15 cellular contexts compared by ENCODE assay signal in the genomic region with DNA sequence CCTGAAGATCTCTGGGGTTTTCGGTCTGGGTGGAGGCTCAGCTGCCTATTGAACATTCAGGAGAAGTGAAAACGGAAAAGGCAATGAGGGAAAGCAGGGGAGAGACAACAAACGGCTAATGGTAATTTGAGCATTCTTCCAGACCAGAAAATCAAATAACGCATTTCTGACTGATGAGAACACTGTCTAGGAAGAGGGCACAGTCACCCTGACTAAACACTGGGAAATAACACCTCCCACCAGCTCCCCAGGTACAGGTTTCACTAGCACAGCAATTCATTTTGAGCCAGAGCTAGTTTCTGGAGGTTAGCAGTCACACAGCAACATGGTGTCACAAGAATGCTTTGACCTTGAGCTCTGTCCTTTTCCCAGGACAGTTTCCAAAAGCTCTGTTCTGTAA. TPM values are rescaled to one million over a fixed set of nuclear protein-coding genes. Genes with fewer than 3 reads are reported as not detected.
A peak's percentile ranks its signal among the peaks of the same experiment; 100 is the strongest.
DNase-seq lines count a peak whose midpoint lies in the region; ATAC-seq and TF ChIP-seq lines count a peak whose summit lies in the region.
"Had no signal": no experiment of that assay in that cellular context is flagged by ENCODE, and none has a peak within 500 bp of the region (broad histone marks: within the 10 kb centered on the region; RNA-seq: fewer than 3 reads in every experiment).

No MANE protein-coding gene starts in this region.

- WGBS in endodermal cell (ENCODE audit: insufficient coverage in 1 of 2, insufficient read length in 1 of 2), 2 experiments: 91% methylated on average over 4 of the region's 4 CpGs

- BruUV-seq in MCF 10A (replicated peaks; lab: Mats Ljungman, UMichigan): no TSS peak

- H3K9me3 Mint-ChIP-seq in MCF 10A (ENCODE audit: unreplicated experiment): no peaks in the 10 kb centered on the region
- no peaks in the 10 kb centered on the region for H3K9me3 Mint-ChIP-seq in endodermal cell
- no peaks in the 10 kb centered on the region for H3K9me3 Mint-ChIP-seq in stimulated activated effector memory CD8-positive, alpha-beta T cell treated with anti-CD3 and anti-CD28 coated beads, Interleukin-12 subunit alpha, Interleukin-12 subunit beta, amount 100 ng/mL, for 72 hours
- H3K9me3 Mint-ChIP-seq: activated B cell treated with CpG ODN at 0.5 μM for 24 hours; effector memory CD8-positive, alpha-beta T cell had no signal

- H3K4me1 ChIP-seq in endodermal cell (ENCODE audit: control insufficient read depth, insufficient read depth, low read length): no peaks in the 10 kb centered on the region

- H3K4me3 Mint-ChIP-seq in MCF 10A (ENCODE audit: unreplicated experiment) (no peak overlapping the region), endodermal cell (no peak overlapping the region)
- H3K4me3 Mint-ChIP-seq in stimulated activated effector memory CD8-positive, alpha-beta T cell treated with anti-CD3 and anti-CD28 coated beads, Interleukin-12 subunit alpha, Interleukin-12 subunit beta, amount 100 ng/mL, for 72 hours: no peak overlapping the region
- H3K4me3 Mint-ChIP-seq: activated B cell treated with CpG ODN at 0.5 μM for 24 hours; effector memory CD8-positive, alpha-beta T cell had no signal

- H3K36me3 Mint-ChIP-seq in MCF 10A (ENCODE audit: insufficient read depth, unreplicated experiment): no peaks in the 10 kb centered on the region
- H3K36me3 Mint-ChIP-seq in endodermal cell (ENCODE audit: low read depth): no peaks in the 10 kb centered on the region
- no peaks in the 10 kb centered on the region for H3K36me3 Mint-ChIP-seq in stimulated activated effector memory CD8-positive, alpha-beta T cell treated with anti-CD3 and anti-CD28 coated beads, Interleukin-12 subunit alpha, Interleukin-12 subunit beta, amount 100 ng/mL, for 72 hours

- no peak overlapping the region for H3K9ac ChIP-seq in endodermal cell (ENCODE audit: extremely low read depth, low read length, poor library complexity, severe bottlenecking)
- H3K9ac ChIP-seq: BLaER1 had no signal

- no peaks in the 10 kb centered on the region for H3K9me3 ChIP-seq in endodermal cell (ENCODE audit: control insufficient read depth, low read length)
- H3K9me3 ChIP-seq: BLaER1, mucosa of descending colon had no signal

- POLR2A ChIA-PET in MCF 10A (lab: Yijun Ruan, JAX): interaction anchor here (1.3 to 1.6 kb wide), 3 partner anchors 8 to 12 kb away, joined by 5 to 7 read pairs (median 5); no protein-coding TSS in a partner anchor

- H3K27me3 Mint-ChIP-seq in MCF 10A (ENCODE audit: insufficient read depth, unreplicated experiment) (no peaks in the 10 kb centered on the region), endodermal cell (ENCODE audit: insufficient read depth) (no peaks in the 10 kb centered on the region)
- H3K27me3 Mint-ChIP-seq: activated B cell treated with CpG ODN at 0.5 μM for 24 hours had no signal

- no peak overlapping the region for H3K27ac ChIP-seq in endodermal cell (ENCODE audit: low read depth, low read length)
- H3K27ac ChIP-seq: BLaER1 had no signal

- no peak for TF ChIP-seq CTCF in MCF 10A (IDR thresholded peaks at IDR 0.05; ENCODE audit: unreplicated experiment)
- TF ChIP-seq CTCF in endodermal cell (conservative IDR thresholded peaks at IDR 0.05): no peak

- DNase-seq in T47D (ENCODE audit: low read depth in 1 of 2, low spot score in 1 of 2) (peak; percentile 36 to 80), MCF 10A (ENCODE audit: unreplicated experiment) (no peak), NCI-H2196 (lab: John Stamatoyannopoulos, UW; ENCODE audit: unreplicated experiment) (peak; percentile 33), endodermal cell (peak; percentile 32), T-helper 2 cell (no peak), midbrain (lab: John Stamatoyannopoulos, UW) (no peak), T-helper 9 cell (no peak)
- no peak for DNase-seq in stimulated activated effector memory CD8-positive, alpha-beta T cell treated with anti-CD3 and anti-CD28 coated beads, Interleukin-12 subunit alpha, Interleukin-12 subunit beta, amount 100 ng/mL, for 72 hours (ENCODE audit: low spot score in 2 of 2)
- DNase-seq: activated B cell treated with CpG ODN at 0.5 μM for 24 hours; effector memory CD8-positive, alpha-beta T cell; hypothalamus; NCI-H2029 had no signal

- peaks cover 32% of the 10 kb centered on the region for H3K4me1 Mint-ChIP-seq in MCF 10A (ENCODE audit: insufficient read depth, unreplicated experiment)
- peaks cover 5% of the 10 kb centered on the region for H3K4me1 Mint-ChIP-seq in endodermal cell
- H3K4me1 Mint-ChIP-seq in stimulated activated effector memory CD8-positive, alpha-beta T cell treated with anti-CD3 and anti-CD28 coated beads, Interleukin-12 subunit alpha, Interleukin-12 subunit beta, amount 100 ng/mL, for 72 hours: peaks cover 22% of the 10 kb centered on the region

- in situ Hi-C loops in T47D (cut with HindIII; ENCODE audit: low pct_unique_long_range_greater_than_20kb, low sequenced_read_pairs): no loop called here

- no peak overlapping the region for H3K27ac Mint-ChIP-seq in MCF 10A (ENCODE audit: low read depth, unreplicated experiment)
- H3K27ac Mint-ChIP-seq in endodermal cell: no peak overlapping the region
- H3K27ac Mint-ChIP-seq in stimulated activated effector memory CD8-positive, alpha-beta T cell treated with anti-CD3 and anti-CD28 coated beads, Interleukin-12 subunit alpha, Interleukin-12 subunit beta, amount 100 ng/mL, for 72 hours: no peak overlapping the region
- H3K27ac Mint-ChIP-seq: effector memory CD8-positive, alpha-beta T cell had no signal

- H3K27me3 ChIP-seq in endodermal cell (ENCODE audit: control insufficient read depth, insufficient read depth, low read length, poor library complexity, severe bottlenecking): no peaks in the 10 kb centered on the region
- H3K27me3 ChIP-seq: BLaER1 had no signal

- CTCF ChIA-PET in MCF 10A (lab: Yijun Ruan, JAX): interaction anchor here (0.9 to 3.8 kb wide), 6 partner anchors 11 to 116 kb away, joined by 3 to 20 read pairs (median 4); no protein-coding TSS in a partner anchor

- intact Hi-C loops in MCF 10A (cut with micrococcal nuclease): no loop called here

- ATAC-seq in stimulated activated effector memory CD8-positive, alpha-beta T cell treated with anti-CD3 and anti-CD28 coated beads, Interleukin-12 subunit alpha, Interleukin-12 subunit beta, amount 100 ng/mL, for 72 hours: peak; percentile 77
- ATAC-seq: effector memory CD8-positive, alpha-beta T cell; mucosa of descending colon; Panc1 had no signal

- H3K4me3 ChIP-seq in endodermal cell (ENCODE audit: low read length): no peak overlapping the region
- H3K4me3 ChIP-seq: BLaER1, mucosa of descending colon had no signal

- no peaks in the 10 kb centered on the region for H3K36me3 ChIP-seq in endodermal cell (ENCODE audit: control insufficient read depth, insufficient read depth, low read length)
- H3K36me3 ChIP-seq: BLaER1 had no signal

RNA-seq across cellular contexts. Expression of a gene that starts 21.1 kb away (rescaled TPM):
- 4.9 and 8.7 TPM in 2 replicates for total RNA-seq in MCF 10A (2022)
- total RNA-seq in endodermal cell: under 1 TPM in 1 of 2 donors, not detected in 1; 0.55 TPM
- polyA plus RNA-seq in endodermal cell (2013, experiment 1 of 2): not detected
- polyA plus RNA-seq in endodermal cell (2013, experiment 2 of 2): not detected

Comparison
In these comparisons a context has a peak if more than half of its experiments do, and no peak if none do; other contexts are left out.
1. DNase-seq: peak in T47D (2 of 2), NCI-H2196 (single experiment) and endodermal cell (single experiment); none in MCF 10A (single experiment), stimulated activated effector memory CD8-positive, alpha-beta T cell treated with anti-CD3 and anti-CD28 coated beads, Interleukin-12 subunit alpha, Interleukin-12 subunit beta, amount 100 ng/mL, for 72 hours (0 of 2), T-helper 2 cell (0 of 5), midbrain (single experiment) and T-helper 9 cell (single experiment).